In the genomic region with DNA sequence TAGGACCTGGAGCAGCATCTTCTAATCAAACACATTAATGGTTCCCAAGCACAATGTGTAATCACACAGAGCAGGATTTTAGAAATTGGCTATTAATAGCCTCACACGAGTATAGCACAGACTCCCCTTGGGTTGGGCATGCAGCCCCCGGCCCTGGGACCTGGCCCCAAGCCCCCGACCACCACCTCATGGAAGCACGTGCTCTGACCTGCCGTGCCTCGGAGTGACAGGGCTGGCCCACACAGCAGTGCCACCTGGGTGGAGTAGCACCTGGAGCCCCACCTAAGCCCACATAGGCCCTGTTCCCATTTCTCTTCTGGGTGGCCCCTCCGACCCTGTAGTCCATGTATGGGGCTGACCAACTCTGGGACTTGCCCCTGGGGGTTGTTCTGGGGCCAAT, we compare ENCODE assay signal across 1 cellular context.
TF ChIP-seq lines count a peak whose summit lies in the region.

No MANE protein-coding gene starts in this region.

TF ChIP-seq in HepG2, 621 proteins besides CTCF, POLR2A, EP300 and RAD21 (continued from another document):
- TF ChIP-seq, protein P1, sequence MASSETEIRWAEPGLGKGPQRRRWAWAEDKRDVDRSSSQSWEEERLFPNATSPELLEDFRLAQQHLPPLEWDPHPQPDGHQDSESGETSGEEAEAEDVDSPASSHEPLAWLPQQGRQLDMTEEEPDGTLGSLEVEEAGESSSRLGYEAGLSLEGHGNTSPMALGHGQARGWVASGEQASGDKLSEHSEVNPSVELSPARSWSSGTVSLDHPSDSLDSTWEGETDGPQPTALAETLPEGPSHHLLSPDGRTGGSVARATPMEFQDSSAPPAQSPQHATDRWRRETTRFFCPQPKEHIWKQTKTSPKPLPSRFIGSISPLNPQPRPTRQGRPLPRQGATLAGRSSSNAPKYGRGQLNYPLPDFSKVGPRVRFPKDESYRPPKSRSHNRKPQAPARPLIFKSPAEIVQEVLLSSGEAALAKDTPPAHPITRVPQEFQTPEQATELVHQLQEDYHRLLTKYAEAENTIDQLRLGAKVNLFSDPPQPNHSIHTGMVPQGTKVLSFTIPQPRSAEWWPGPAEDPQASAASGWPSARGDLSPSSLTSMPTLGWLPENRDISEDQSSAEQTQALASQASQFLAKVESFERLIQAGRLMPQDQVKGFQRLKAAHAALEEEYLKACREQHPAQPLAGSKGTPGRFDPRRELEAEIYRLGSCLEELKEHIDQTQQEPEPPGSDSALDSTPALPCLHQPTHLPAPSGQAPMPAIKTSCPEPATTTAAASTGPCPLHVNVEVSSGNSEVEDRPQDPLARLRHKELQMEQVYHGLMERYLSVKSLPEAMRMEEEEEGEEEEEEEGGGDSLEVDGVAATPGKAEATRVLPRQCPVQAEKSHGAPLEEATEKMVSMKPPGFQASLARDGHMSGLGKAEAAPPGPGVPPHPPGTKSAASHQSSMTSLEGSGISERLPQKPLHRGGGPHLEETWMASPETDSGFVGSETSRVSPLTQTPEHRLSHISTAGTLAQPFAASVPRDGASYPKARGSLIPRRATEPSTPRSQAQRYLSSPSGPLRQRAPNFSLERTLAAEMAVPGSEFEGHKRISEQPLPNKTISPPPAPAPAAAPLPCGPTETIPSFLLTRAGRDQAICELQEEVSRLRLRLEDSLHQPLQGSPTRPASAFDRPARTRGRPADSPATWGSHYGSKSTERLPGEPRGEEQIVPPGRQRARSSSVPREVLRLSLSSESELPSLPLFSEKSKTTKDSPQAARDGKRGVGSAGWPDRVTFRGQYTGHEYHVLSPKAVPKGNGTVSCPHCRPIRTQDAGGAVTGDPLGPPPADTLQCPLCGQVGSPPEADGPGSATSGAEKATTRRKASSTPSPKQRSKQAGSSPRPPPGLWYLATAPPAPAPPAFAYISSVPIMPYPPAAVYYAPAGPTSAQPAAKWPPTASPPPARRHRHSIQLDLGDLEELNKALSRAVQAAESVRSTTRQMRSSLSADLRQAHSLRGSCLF (CRISPR knock-in tag; IDR thresholded peaks at IDR 0.05; ENCODE audit: borderline replicate concordance), result no peak
